1 cellular context compared by ENCODE assay signal in the genomic region with DNA sequence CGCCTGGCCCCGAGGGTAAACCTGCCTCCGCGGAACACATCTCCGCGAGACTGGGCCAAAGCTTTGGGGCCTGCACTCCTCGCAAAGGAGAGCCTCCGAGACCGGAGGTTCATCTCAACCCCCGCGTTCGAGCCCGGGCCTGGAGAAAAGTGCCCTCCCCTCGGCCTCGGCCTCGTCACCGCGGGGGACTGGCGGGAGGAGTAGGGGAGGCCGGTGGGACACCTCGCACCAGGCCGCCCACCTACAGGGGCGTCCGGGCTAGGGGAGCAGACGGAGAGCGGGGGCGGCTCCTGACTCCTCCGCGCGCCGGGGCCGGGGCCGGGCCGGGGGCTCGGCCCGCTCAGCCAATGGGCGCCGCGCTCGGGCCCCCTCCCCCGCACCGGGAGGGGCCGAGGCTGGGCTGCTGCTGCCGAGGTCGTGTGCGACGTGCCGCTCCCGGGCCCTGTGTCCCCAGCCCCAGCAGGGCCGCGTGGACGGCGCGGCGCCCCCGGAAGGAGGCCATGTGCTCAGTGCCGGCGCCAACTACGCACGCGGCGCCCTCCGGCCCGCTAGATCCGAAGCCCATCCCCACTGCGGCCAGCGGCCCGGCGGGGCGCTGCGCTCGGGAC.
TF ChIP-seq lines count a peak whose summit lies in the region.

No MANE protein-coding gene starts in this region.

TF ChIP-seq in K562, 482 proteins besides CTCF, POLR2A, EP300 and RAD21 (continued from another document and continues in another):
- TF ChIP-seq ZNF3 (CRISPR knock-in tag; IDR thresholded peaks at IDR 0.05) (no peak), FOXM1 (IDR thresholded peaks at IDR 0.05; ENCODE audit: low read depth) (no peak), FOXM1 (CRISPR knock-in tag; IDR thresholded peaks at IDR 0.05; ENCODE audit: low read depth) (0 out of 2 replicates have a peak, but pooled peaks have one; percentile 6), TAF7 (tag; IDR thresholded peaks at IDR 0.05) (no peak), U2AF1 (optimal IDR thresholded peaks at IDR 0.05; ENCODE audit: low read depth, low read length) (no peak), NCOR1 (IDR thresholded peaks at IDR 0.05) (peak; percentile 12; the same call in 1 of the 2 replicates), HMGN3 (IDR thresholded peaks at IDR 0.05; ENCODE audit: borderline replicate concordance, extremely low read depth, insufficient read length, low read depth, low read length) (peak; percentile 96), TGIF2 (CRISPR knock-in tag; IDR thresholded peaks at IDR 0.05) (0 out of 2 replicates have a peak, but pooled peaks have one; percentile 14), ZNF282 (CRISPR knock-in tag; IDR thresholded peaks at IDR 0.05) (0 out of 2 replicates have a peak, but pooled peaks have one; percentile 6), ZNF408 (CRISPR knock-in tag; IDR thresholded peaks at IDR 0.05; ENCODE audit: low read depth) (no peak), ZBTB7A (IDR thresholded peaks at IDR 0.05; ENCODE audit: borderline replicate concordance, control insufficient read depth, low read depth, low read length) (peak; percentile 85), PCBP1 (IDR thresholded peaks at IDR 0.05; ENCODE audit: low read depth, low read length, poor library complexity, severe bottlenecking) (peak; percentile 47), JUN (IDR thresholded peaks at IDR 0.05; ENCODE audit: borderline replicate concordance, low read depth, low read length) (no peak), JUN (CRISPR knock-in tag; IDR thresholded peaks at IDR 0.05; ENCODE audit: borderline replicate concordance) (peak; percentile 86; the same call in 1 of the 2 replicates), CXXC5 (CRISPR knock-in tag; IDR thresholded peaks at IDR 0.05) (peak; percentile 77), ELF4 (CRISPR knock-in tag; IDR thresholded peaks at IDR 0.05) (no peak), TBP (optimal IDR thresholded peaks at IDR 0.05; ENCODE audit: low read depth, low read length) (peak; percentile 45), RBM25 (IDR thresholded peaks at IDR 0.05; ENCODE audit: low read depth, low read length, severe bottlenecking) (peak; percentile 96), ZNF263 (CRISPR knock-in tag; IDR thresholded peaks at IDR 0.05; ENCODE audit: borderline replicate concordance) (peak; percentile 16), KLF1 (tag; IDR thresholded peaks at IDR 0.05) (0 out of 2 replicates have a peak, but pooled peaks have one; percentile 35), KDM4B (IDR thresholded peaks at IDR 0.05; ENCODE audit: borderline replicate concordance in 2 of 2, low read depth in 1 of 2) (0 out of 4 replicates have a peak, but pooled peaks of 1 of the 2 experiments have one; percentile 28), ILF3 (IDR thresholded peaks at IDR 0.05; ENCODE audit: borderline replicate concordance) (no peak), HOXB6 (CRISPR knock-in tag; IDR thresholded peaks at IDR 0.05; ENCODE audit: borderline replicate concordance) (no peak), MAZ (CRISPR knock-in tag; conservative IDR thresholded peaks at IDR 0.05 in 1 of 2, IDR thresholded peaks at IDR 0.05 in 1 of 2) (peak; percentile 65 to 93), SAFB (IDR thresholded peaks at IDR 0.05; ENCODE audit: borderline replicate concordance, low read depth, low read length) (peak; percentile 43; the same call in 1 of the 2 replicates)
- TF ChIP-seq, protein P1, sequence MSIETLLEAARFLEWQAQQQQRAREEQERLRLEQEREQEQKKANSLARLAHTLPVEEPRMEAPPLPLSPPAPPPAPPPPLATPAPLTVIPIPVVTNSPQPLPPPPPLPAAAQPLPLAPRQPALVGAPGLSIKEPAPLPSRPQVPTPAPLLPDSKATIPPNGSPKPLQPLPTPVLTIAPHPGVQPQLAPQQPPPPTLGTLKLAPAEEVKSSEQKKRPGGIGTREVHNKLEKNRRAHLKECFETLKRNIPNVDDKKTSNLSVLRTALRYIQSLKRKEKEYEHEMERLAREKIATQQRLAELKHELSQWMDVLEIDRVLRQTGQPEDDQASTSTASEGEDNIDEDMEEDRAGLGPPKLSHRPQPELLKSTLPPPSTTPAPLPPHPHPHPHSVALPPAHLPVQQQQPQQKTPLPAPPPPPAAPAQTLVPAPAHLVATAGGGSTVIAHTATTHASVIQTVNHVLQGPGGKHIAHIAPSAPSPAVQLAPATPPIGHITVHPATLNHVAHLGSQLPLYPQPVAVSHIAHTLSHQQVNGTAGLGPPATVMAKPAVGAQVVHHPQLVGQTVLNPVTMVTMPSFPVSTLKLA (conservative IDR thresholded peaks at IDR 0.05): peak; percentile 9 to 54; a peak in 3 of 4 replicates
- TF ChIP-seq, protein P2, sequence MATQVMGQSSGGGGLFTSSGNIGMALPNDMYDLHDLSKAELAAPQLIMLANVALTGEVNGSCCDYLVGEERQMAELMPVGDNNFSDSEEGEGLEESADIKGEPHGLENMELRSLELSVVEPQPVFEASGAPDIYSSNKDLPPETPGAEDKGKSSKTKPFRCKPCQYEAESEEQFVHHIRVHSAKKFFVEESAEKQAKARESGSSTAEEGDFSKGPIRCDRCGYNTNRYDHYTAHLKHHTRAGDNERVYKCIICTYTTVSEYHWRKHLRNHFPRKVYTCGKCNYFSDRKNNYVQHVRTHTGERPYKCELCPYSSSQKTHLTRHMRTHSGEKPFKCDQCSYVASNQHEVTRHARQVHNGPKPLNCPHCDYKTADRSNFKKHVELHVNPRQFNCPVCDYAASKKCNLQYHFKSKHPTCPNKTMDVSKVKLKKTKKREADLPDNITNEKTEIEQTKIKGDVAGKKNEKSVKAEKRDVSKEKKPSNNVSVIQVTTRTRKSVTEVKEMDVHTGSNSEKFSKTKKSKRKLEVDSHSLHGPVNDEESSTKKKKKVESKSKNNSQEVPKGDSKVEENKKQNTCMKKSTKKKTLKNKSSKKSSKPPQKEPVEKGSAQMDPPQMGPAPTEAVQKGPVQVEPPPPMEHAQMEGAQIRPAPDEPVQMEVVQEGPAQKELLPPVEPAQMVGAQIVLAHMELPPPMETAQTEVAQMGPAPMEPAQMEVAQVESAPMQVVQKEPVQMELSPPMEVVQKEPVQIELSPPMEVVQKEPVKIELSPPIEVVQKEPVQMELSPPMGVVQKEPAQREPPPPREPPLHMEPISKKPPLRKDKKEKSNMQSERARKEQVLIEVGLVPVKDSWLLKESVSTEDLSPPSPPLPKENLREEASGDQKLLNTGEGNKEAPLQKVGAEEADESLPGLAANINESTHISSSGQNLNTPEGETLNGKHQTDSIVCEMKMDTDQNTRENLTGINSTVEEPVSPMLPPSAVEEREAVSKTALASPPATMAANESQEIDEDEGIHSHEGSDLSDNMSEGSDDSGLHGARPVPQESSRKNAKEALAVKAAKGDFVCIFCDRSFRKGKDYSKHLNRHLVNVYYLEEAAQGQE (CRISPR knock-in tag; IDR thresholded peaks at IDR 0.05; ENCODE audit: low read depth): peak; percentile 25; the same call in 1 of the 2 replicates
- TF ChIP-seq, protein P3, sequence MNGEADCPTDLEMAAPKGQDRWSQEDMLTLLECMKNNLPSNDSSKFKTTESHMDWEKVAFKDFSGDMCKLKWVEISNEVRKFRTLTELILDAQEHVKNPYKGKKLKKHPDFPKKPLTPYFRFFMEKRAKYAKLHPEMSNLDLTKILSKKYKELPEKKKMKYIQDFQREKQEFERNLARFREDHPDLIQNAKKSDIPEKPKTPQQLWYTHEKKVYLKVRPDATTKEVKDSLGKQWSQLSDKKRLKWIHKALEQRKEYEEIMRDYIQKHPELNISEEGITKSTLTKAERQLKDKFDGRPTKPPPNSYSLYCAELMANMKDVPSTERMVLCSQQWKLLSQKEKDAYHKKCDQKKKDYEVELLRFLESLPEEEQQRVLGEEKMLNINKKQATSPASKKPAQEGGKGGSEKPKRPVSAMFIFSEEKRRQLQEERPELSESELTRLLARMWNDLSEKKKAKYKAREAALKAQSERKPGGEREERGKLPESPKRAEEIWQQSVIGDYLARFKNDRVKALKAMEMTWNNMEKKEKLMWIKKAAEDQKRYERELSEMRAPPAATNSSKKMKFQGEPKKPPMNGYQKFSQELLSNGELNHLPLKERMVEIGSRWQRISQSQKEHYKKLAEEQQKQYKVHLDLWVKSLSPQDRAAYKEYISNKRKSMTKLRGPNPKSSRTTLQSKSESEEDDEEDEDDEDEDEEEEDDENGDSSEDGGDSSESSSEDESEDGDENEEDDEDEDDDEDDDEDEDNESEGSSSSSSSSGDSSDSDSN (IDR thresholded peaks at IDR 0.05; ENCODE audit: borderline replicate concordance in 1 of 2, low read depth in 2 of 2, low read length in 2 of 2): peak; percentile 29 to 84; a peak in 2 of 4 replicates
- TF ChIP-seq, protein P4, sequence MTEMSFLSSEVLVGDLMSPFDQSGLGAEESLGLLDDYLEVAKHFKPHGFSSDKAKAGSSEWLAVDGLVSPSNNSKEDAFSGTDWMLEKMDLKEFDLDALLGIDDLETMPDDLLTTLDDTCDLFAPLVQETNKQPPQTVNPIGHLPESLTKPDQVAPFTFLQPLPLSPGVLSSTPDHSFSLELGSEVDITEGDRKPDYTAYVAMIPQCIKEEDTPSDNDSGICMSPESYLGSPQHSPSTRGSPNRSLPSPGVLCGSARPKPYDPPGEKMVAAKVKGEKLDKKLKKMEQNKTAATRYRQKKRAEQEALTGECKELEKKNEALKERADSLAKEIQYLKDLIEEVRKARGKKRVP (CRISPR knock-in tag; IDR thresholded peaks at IDR 0.05): 0 out of 2 replicates have a peak, but pooled peaks have one; percentile 3
- TF ChIP-seq, protein P5, sequence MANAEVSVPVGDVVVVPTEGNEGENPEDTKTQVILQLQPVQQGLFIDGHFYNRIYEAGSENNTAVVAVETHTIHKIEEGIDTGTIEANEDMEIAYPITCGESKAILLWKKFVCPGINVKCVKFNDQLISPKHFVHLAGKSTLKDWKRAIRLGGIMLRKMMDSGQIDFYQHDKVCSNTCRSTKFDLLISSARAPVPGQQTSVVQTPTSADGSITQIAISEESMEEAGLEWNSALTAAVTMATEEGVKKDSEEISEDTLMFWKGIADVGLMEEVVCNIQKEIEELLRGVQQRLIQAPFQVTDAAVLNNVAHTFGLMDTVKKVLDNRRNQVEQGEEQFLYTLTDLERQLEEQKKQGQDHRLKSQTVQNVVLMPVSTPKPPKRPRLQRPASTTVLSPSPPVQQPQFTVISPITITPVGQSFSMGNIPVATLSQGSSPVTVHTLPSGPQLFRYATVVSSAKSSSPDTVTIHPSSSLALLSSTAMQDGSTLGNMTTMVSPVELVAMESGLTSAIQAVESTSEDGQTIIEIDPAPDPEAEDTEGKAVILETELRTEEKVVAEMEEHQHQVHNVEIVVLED (CRISPR knock-in tag; IDR thresholded peaks at IDR 0.05): 0 out of 2 replicates have a peak, but pooled peaks have one; percentile 49
- TF ChIP-seq, protein P6, sequence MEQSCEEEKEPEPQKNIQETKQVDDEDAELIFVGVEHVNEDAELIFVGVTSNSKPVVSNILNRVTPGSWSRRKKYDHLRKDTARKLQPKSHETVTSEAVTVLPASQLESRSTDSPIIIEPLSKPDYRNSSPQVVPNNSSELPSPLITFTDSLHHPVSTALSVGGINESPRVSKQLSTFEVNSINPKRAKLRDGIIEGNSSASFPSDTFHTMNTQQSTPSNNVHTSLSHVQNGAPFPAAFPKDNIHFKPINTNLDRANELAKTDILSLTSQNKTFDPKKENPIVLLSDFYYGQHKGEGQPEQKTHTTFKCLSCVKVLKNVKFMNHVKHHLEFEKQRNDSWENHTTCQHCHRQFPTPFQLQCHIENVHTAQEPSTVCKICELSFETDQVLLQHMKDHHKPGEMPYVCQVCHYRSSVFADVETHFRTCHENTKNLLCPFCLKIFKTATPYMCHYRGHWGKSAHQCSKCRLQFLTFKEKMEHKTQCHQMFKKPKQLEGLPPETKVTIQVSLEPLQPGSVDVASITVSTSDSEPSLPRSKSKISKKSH (CRISPR knock-in tag; IDR thresholded peaks at IDR 0.05): no peak
- TF ChIP-seq, protein P7, sequence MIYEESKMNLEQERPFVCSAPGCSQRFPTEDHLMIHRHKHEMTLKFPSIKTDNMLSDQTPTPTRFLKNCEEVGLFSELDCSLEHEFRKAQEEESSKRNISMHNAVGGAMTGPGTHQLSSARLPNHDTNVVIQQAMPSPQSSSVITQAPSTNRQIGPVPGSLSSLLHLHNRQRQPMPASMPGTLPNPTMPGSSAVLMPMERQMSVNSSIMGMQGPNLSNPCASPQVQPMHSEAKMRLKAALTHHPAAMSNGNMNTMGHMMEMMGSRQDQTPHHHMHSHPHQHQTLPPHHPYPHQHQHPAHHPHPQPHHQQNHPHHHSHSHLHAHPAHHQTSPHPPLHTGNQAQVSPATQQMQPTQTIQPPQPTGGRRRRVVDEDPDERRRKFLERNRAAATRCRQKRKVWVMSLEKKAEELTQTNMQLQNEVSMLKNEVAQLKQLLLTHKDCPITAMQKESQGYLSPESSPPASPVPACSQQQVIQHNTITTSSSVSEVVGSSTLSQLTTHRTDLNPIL (CRISPR knock-in tag; IDR thresholded peaks at IDR 0.05): no peak
- TF ChIP-seq, protein P8, sequence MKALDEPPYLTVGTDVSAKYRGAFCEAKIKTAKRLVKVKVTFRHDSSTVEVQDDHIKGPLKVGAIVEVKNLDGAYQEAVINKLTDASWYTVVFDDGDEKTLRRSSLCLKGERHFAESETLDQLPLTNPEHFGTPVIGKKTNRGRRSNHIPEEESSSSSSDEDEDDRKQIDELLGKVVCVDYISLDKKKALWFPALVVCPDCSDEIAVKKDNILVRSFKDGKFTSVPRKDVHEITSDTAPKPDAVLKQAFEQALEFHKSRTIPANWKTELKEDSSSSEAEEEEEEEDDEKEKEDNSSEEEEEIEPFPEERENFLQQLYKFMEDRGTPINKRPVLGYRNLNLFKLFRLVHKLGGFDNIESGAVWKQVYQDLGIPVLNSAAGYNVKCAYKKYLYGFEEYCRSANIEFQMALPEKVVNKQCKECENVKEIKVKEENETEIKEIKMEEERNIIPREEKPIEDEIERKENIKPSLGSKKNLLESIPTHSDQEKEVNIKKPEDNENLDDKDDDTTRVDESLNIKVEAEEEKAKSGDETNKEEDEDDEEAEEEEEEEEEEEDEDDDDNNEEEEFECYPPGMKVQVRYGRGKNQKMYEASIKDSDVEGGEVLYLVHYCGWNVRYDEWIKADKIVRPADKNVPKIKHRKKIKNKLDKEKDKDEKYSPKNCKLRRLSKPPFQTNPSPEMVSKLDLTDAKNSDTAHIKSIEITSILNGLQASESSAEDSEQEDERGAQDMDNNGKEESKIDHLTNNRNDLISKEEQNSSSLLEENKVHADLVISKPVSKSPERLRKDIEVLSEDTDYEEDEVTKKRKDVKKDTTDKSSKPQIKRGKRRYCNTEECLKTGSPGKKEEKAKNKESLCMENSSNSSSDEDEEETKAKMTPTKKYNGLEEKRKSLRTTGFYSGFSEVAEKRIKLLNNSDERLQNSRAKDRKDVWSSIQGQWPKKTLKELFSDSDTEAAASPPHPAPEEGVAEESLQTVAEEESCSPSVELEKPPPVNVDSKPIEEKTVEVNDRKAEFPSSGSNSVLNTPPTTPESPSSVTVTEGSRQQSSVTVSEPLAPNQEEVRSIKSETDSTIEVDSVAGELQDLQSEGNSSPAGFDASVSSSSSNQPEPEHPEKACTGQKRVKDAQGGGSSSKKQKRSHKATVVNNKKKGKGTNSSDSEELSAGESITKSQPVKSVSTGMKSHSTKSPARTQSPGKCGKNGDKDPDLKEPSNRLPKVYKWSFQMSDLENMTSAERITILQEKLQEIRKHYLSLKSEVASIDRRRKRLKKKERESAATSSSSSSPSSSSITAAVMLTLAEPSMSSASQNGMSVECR (CRISPR knock-in tag; IDR thresholded peaks at IDR 0.05): peak; percentile 71
